In genomic region chr18:51668632-51669031, GRCh38 we compare ENCODE assay signal across 20 cellular contexts.
A peak's percentile ranks its signal among the peaks of the same experiment; 100 is the strongest.
DNase-seq lines count a peak whose midpoint lies in the region; ATAC-seq and TF ChIP-seq lines count a peak whose summit lies in the region.
"Had no signal": no experiment of that assay in that cellular context is flagged by ENCODE, and none has a peak within 500 bp of the region (broad histone marks: within the 10 kb centered on the region; RNA-seq: fewer than 3 reads in every experiment).

No MANE protein-coding gene starts in this region.

- no peaks in the 10 kb centered on the region for H3K79me2 ChIP-seq in hepatocyte

- no peaks in the 10 kb centered on the region for H3K36me3 Mint-ChIP-seq in CD14-positive monocyte
- H3K36me3 Mint-ChIP-seq: CD8-positive, alpha-beta T cell had no signal

- peaks cover 2 to 3% (median 3%) of the 10 kb centered on the region in 3 donors for H3K27me3 Mint-ChIP-seq in CD14-positive monocyte (ENCODE audit: low read depth in 3 of 3)
- H3K27me3 Mint-ChIP-seq: activated CD4-positive, alpha-beta memory T cell treated with anti-CD3 and anti-CD28 coated beads, Interleukin-2, amount 10 ng/mL, durations not matched to agents 7 days and 5 days had no signal

- TF ChIP-seq CTCF in BE2C (IDR thresholded peaks at IDR 0.05; ENCODE audit: low read depth, low read length) (peak; percentile 14; the same call in 1 of the 2 replicates), hepatocyte (IDR thresholded peaks at IDR 0.05; ENCODE audit: poor library complexity) (no peak), CD14-positive monocyte (IDR thresholded peaks at IDR 0.05) (no peak)

- intact Hi-C loops in CD14-positive monocyte (cut with micrococcal nuclease): no loop called here

- peaks cover 2% of the 10 kb centered on the region for H3K4me1 Mint-ChIP-seq in CD14-positive monocyte
- H3K4me1 Mint-ChIP-seq: activated CD4-positive, alpha-beta memory T cell treated with anti-CD3 and anti-CD28 coated beads, Interleukin-2, amount 10 ng/mL, durations not matched to agents 7 days and 5 days; stimulated activated naive CD8-positive, alpha-beta T cell treated with anti-CD3 and anti-CD28 coated beads, Interleukin-15, amount 100 ng/mL, for 72 hours had no signal

- H3K4me1 ChIP-seq in BE2C (peaks cover 9% of the 10 kb centered on the region; the same call in 1 of the 2 replicates), hepatocyte (ENCODE audit: insufficient read depth) (no peaks in the 10 kb centered on the region)
- H3K4me1 ChIP-seq: tibial artery had no signal

- H3K4me3 Mint-ChIP-seq in CD14-positive monocyte: no peak overlapping the region
- H3K4me3 Mint-ChIP-seq: activated CD4-positive, alpha-beta memory T cell treated with anti-CD3 and anti-CD28 coated beads, Interleukin-2, amount 10 ng/mL, durations not matched to agents 7 days and 5 days; CD8-positive, alpha-beta T cell; stimulated activated naive CD8-positive, alpha-beta T cell treated with anti-CD3 and anti-CD28 coated beads, Interleukin-15, amount 100 ng/mL, for 72 hours had no signal

- H3K9me3 Mint-ChIP-seq in CD14-positive monocyte: peaks cover 0 to 1% (median 0%) of the 10 kb centered on the region in 7 donors
- H3K9me3 Mint-ChIP-seq: activated CD4-positive, alpha-beta memory T cell treated with anti-CD3 and anti-CD28 coated beads, Interleukin-2, amount 10 ng/mL, durations not matched to agents 7 days and 5 days; CD8-positive, alpha-beta T cell; stimulated activated naive CD8-positive, alpha-beta T cell treated with anti-CD3 and anti-CD28 coated beads, Interleukin-15, amount 100 ng/mL, for 72 hours had no signal

- H3K4me3 ChIP-seq in BE2C (ENCODE audit: low read depth, low read length): peak overlapping the region; percentile 23
- H3K4me3 ChIP-seq in hepatocyte: no peak overlapping the region
- H3K4me3 ChIP-seq: esophagus muscularis mucosa, lung, tibial artery had no signal

- H3K27me3 ChIP-seq in BE2C (no peaks in the 10 kb centered on the region), hepatocyte (no peaks in the 10 kb centered on the region)
- H3K27me3 ChIP-seq: brain microvascular endothelial cell had no signal

- H3K9me3 ChIP-seq in BE2C (no peaks in the 10 kb centered on the region), hepatocyte (ENCODE audit: low read depth) (no peaks in the 10 kb centered on the region)
- H3K9me3 ChIP-seq: esophagus muscularis mucosa, tibial artery had no signal

- no peak overlapping the region for H3K27ac ChIP-seq in hepatocyte
- H3K27ac ChIP-seq: brain microvascular endothelial cell, esophagus muscularis mucosa, tibial artery had no signal

- H3K4me2 ChIP-seq in hepatocyte: peak overlapping the region; percentile 47

- H3K27ac Mint-ChIP-seq in CD14-positive monocyte: no peak overlapping the region
- H3K27ac Mint-ChIP-seq: activated CD4-positive, alpha-beta memory T cell treated with anti-CD3 and anti-CD28 coated beads, Interleukin-2, amount 10 ng/mL, durations not matched to agents 7 days and 5 days; CD8-positive, alpha-beta T cell; H9; stimulated activated naive CD8-positive, alpha-beta T cell treated with anti-CD3 and anti-CD28 coated beads, Interleukin-15, amount 100 ng/mL, for 72 hours had no signal

- peak; percentile 14 for ATAC-seq in GM18511 (IDR thresholded peaks at IDR 0.05; ENCODE audit: unreplicated experiment)
- ATAC-seq: CD8-positive, alpha-beta T cell had no signal

- H2AFZ ChIP-seq in hepatocyte: no peak overlapping the region

- WGBS in hepatocyte (ENCODE audit: low lambda C conversion rate, missing lambda C conversion rate): 27% methylated on average over 2 of the region's 2 CpGs

- H4K20me1 ChIP-seq in hepatocyte (ENCODE audit: insufficient read depth, poor library complexity, severe bottlenecking): no peaks in the 10 kb centered on the region

- H3K36me3 ChIP-seq in BE2C (no peaks in the 10 kb centered on the region), hepatocyte (replicated peaks; ENCODE audit: insufficient read depth, low read depth) (no peaks in the 10 kb centered on the region)
- H3K36me3 ChIP-seq: brain microvascular endothelial cell, esophagus muscularis mucosa, tibial artery had no signal

- no peaks in the 10 kb centered on the region for H3K9me2 ChIP-seq in hepatocyte (replicated peaks; ENCODE audit: insufficient read depth)

- DNase-seq in BE2C (no peak), NCI-H748 treated with DMSO at 0.1 percent for 48 hours (lab: John Stamatoyannopoulos, UW) (peak; percentile 69), hepatocyte (ENCODE audit: low spot score) (no peak), KG1 (lab: John Stamatoyannopoulos, UW) (no peak), CD14-positive monocyte (ENCODE audit: low spot score) (no peak), DMS79 treated with DMSO at 0.1 percent for 48 hours (lab: John Stamatoyannopoulos, UW) (no peak), C1 segment of cervical spinal cord (lab: John Stamatoyannopoulos, UW) (no peak)
- DNase-seq: activated gamma-delta T cell treated with Interleukin-2 at 50 U/mL for 16 hours; effector CD8-positive, alpha-beta T cell; kidney; T-helper 9 cell; tibial artery had no signal
